In the genomic region with DNA sequence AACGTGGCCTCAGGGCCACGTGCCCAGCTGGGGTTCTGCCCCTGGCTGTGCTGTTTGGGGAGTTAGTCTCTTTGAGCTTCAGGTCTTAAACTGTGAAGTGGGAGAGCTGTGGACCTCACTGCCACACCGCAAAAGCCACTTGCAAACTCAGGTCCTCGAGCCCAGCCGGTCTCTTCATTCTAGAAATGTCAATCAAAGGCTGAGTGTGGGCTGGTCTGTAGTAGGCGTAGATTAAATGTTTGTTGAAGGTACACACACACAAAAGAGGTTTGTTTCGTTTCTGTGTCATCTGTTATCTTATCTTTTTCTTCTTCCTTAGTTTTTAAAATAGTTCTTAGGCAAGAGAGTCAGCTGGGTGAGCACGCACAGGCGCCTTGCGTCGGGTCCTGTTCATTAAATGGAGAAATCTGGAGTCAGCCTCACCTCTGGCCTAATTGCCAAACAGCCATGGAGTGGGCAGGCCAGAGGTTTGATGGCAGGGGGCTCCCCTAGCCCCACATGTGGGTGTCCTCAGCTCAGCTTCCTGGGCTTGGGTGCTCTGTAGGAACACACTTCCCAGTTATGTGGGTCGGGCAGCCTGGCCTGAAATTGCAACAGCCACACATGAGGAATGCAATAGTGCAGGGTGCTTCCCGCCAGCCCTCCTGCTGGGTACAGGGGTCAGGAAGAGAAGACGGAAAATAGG, we compare ENCODE assay signal across 21 cellular contexts. TPM values are rescaled to one million over a fixed set of nuclear protein-coding genes. Genes with fewer than 3 reads are reported as not detected.
DNase-seq lines count a peak whose midpoint lies in the region; ATAC-seq, FAIRE-seq and TF ChIP-seq lines count a peak whose summit lies in the region.
"Had no signal": no experiment of that assay in that cellular context is flagged by ENCODE, and none has a peak within 500 bp of the region (broad histone marks: within the 10 kb centered on the region; RNA-seq: fewer than 3 reads in every experiment).

No MANE protein-coding gene starts in this region.

- no peak for TF ChIP-seq RAD21 in GM12878 (IDR thresholded peaks at IDR 0.05; ENCODE audit: insufficient read depth, low read depth, low read length)

- peak; percentile 19 for DNase-seq in left ventricle myocardium superior
- no peak for DNase-seq in cardiac septum (ENCODE audit: low spot score)
- no peak for DNase-seq in GM12878 (ENCODE audit: low read depth, low spot score)
- DNase-seq in mesothelial cell of epicardium (ENCODE audit: low spot score in 2 of 2, unreplicated experiment in 2 of 2), result no peak
- DNase-seq in NCI-H1105 (lab: John Stamatoyannopoulos, UW), result no peak
- no peak for DNase-seq in NCI-H748 (lab: John Stamatoyannopoulos, UW; ENCODE audit: unreplicated experiment)
- no peak for DNase-seq in NCI-H82 (lab: John Stamatoyannopoulos, UW)
- DNase-seq: activated naive CD8-positive, alpha-beta T cell treated with anti-CD3 and anti-CD28 coated beads for 36 hours; activated T-cell treated with anti-CD3 and anti-CD28 coated beads, Interleukin-2, amount 50 U/mL, for 48 hours; dorsolateral prefrontal cortex; NCI-H1048; T-helper 1 cell had no signal

- H3K4me3 ChIP-seq in GM12878 (no peak overlapping the region), gastroesophageal sphincter (no peak overlapping the region)
- H3K4me3 ChIP-seq: breast epithelium, dorsolateral prefrontal cortex had no signal

- H3K4me3 Mint-ChIP-seq in mesothelial cell of epicardium, result no peak overlapping the region
- H3K4me3 Mint-ChIP-seq: activated CD8-positive, alpha-beta T cell treated with anti-CD3 and anti-CD28 coated beads for 36 hours; activated naive CD8-positive, alpha-beta T cell treated with anti-CD3 and anti-CD28 coated beads for 36 hours; neural crest cell had no signal

- peak overlapping the region; percentile 62 for H3K27ac Mint-ChIP-seq in mesothelial cell of epicardium
- H3K27ac Mint-ChIP-seq: activated CD8-positive, alpha-beta T cell treated with anti-CD3 and anti-CD28 coated beads for 36 hours; activated naive CD8-positive, alpha-beta T cell treated with anti-CD3 and anti-CD28 coated beads for 36 hours; IgD-negative memory B cell had no signal

- TF ChIP-seq CTCF in GM12878 (IDR thresholded peaks at IDR 0.05 in 2 of 3, conservative IDR thresholded peaks at IDR 0.05 in 1 of 3; ENCODE audit: control insufficient read depth in 2 of 3, extremely low read depth in 1 of 3, insufficient read depth in 1 of 3, low read depth in 3 of 3, low read length in 3 of 3) (no peak), mesothelial cell of epicardium (IDR thresholded peaks at IDR 0.05; ENCODE audit: unreplicated experiment) (no peak), gastroesophageal sphincter (IDR thresholded peaks at IDR 0.05) (no peak)

- H3K36me3 ChIP-seq in GM12878 (ENCODE audit: control insufficient read depth in 2 of 2, insufficient read depth in 2 of 2, low read length in 1 of 2) (no peaks in the 10 kb centered on the region), gastroesophageal sphincter (no peaks in the 10 kb centered on the region)
- H3K36me3 ChIP-seq: breast epithelium had no signal

- H3K4me1 ChIP-seq in GM12878 (ENCODE audit: control insufficient read depth, insufficient read depth, low read length) (no peaks in the 10 kb centered on the region), gastroesophageal sphincter (peaks cover 0 to 11% (median 0%) of the 10 kb centered on the region in 3 donors)
- H3K4me1 ChIP-seq: breast epithelium had no signal

- RAD21 ChIA-PET in GM12878 (lab: Charles Lee; ENCODE audit: unreplicated experiment), result no interaction called here

- H2AFZ ChIP-seq in GM12878 (ENCODE audit: control insufficient read depth, low read depth, low read length), result no peak overlapping the region

- intact Hi-C loops in left ventricle myocardium superior (cut with micrococcal nuclease), result no loop called here
- intact Hi-C loops in cardiac septum (cut with DNase I), result no loop called here
- intact Hi-C loops in GM12878 (cut with micrococcal nuclease; ENCODE audit: unreplicated experiment), result no loop called here

- H3K4me2 ChIP-seq in GM12878 (ENCODE audit: control insufficient read depth, insufficient read depth), result no peak overlapping the region

- peaks cover 12% of the 10 kb centered on the region for H3K9me3 Mint-ChIP-seq in mesothelial cell of epicardium
- H3K9me3 Mint-ChIP-seq: activated CD8-positive, alpha-beta T cell treated with anti-CD3 and anti-CD28 coated beads for 36 hours; activated naive CD8-positive, alpha-beta T cell treated with anti-CD3 and anti-CD28 coated beads for 36 hours had no signal

- SMC1A ChIA-PET in GM12878 (lab: Charles Lee; ENCODE audit: uncharacterized antibody, unreplicated experiment), result no interaction called here

- CTCF ChIA-PET in GM12878 (lab: Yijun Ruan, JAX), result no interaction called here

- no peaks in the 10 kb centered on the region for H3K79me2 ChIP-seq in GM12878 (ENCODE audit: control insufficient read depth, insufficient read depth, low read length)

- ATAC-seq in left ventricle myocardium superior (peak; percentile 6), GM12878 (no peak), gastroesophageal sphincter (no peak)
- ATAC-seq: stimulated activated naive CD8-positive, alpha-beta T cell treated with anti-CD3 and anti-CD28 coated beads, Interleukin-15, Interleukin-2, amounts not matched to agents 100 U/mL and 50 U/mL, for 24 hours had no signal

- H3K9ac ChIP-seq in GM12878 (ENCODE audit: control insufficient read depth, insufficient read depth, low read length), result no peak overlapping the region

- FAIRE-seq in GM12878 (lab: Jason Lieb, UNC), result no peak

- in situ Hi-C loops in GM12878 (cut with MboI), result no loop called here

- POLR2A ChIA-PET in GM12878 (lab: Charles Lee), result no interaction called here

- H3K4me1 Mint-ChIP-seq in mesothelial cell of epicardium, result peaks cover 15% of the 10 kb centered on the region
- H3K4me1 Mint-ChIP-seq: activated naive CD8-positive, alpha-beta T cell treated with anti-CD3 and anti-CD28 coated beads for 36 hours; IgD-negative memory B cell had no signal

- H3K27me3 Mint-ChIP-seq in mesothelial cell of epicardium (ENCODE audit: low read depth), result no peaks in the 10 kb centered on the region
- H3K27me3 Mint-ChIP-seq: activated CD8-positive, alpha-beta T cell treated with anti-CD3 and anti-CD28 coated beads for 36 hours; activated naive CD8-positive, alpha-beta T cell treated with anti-CD3 and anti-CD28 coated beads for 36 hours; IgD-negative memory B cell had no signal

- H3K9me3 ChIP-seq in GM12878 (replicated peaks; ENCODE audit: control insufficient read depth, insufficient read depth, low read length) (no peaks in the 10 kb centered on the region), gastroesophageal sphincter (no peaks in the 10 kb centered on the region)

- 21% methylated on average over 14 of the region's 14 CpGs for WGBS in GM12878 (ENCODE audit: insufficient coverage, insufficient replicate concordance, low lambda C conversion rate, missing lambda C conversion rate)
- WGBS in gastroesophageal sphincter (ENCODE audit: low coverage in 1 of 2), 2 donors, result 68 to 77% methylated on average over 7 to 8 of the region's 14 CpGs

- no peak for TF ChIP-seq EP300 in GM12878 (IDR thresholded peaks at IDR 0.05; ENCODE audit: borderline replicate concordance in 1 of 2, control insufficient read depth in 1 of 2, low read depth in 2 of 2, low read length in 2 of 2)
- TF ChIP-seq EP300 in gastroesophageal sphincter (IDR thresholded peaks at IDR 0.05), result no peak

- no peaks in the 10 kb centered on the region for H3K36me3 Mint-ChIP-seq in mesothelial cell of epicardium
- H3K36me3 Mint-ChIP-seq: activated naive CD8-positive, alpha-beta T cell treated with anti-CD3 and anti-CD28 coated beads for 36 hours; IgD-negative memory B cell had no signal

- H3K27me3 ChIP-seq in GM12878 (replicated peaks in 1 of 2; ENCODE audit: control insufficient read depth in 2 of 2, insufficient read depth in 2 of 2, low read length in 1 of 2), result no peaks in the 10 kb centered on the region; a peak in 1 of 4 replicates
- no peaks in the 10 kb centered on the region for H3K27me3 ChIP-seq in gastroesophageal sphincter
- H3K27me3 ChIP-seq: breast epithelium, dorsolateral prefrontal cortex had no signal

- no TSS peak for BruUV-seq in GM12878 (replicated peaks; lab: Mats Ljungman, UMichigan)

- no peak overlapping the region for H3K27ac ChIP-seq in GM12878 (ENCODE audit: control insufficient read depth, insufficient read depth)
- no peak overlapping the region for H3K27ac ChIP-seq in gastroesophageal sphincter
- H3K27ac ChIP-seq: breast epithelium, dorsolateral prefrontal cortex had no signal

- no peaks in the 10 kb centered on the region for H4K20me1 ChIP-seq in GM12878 (ENCODE audit: control insufficient read depth, insufficient read depth)

- no peak for TF ChIP-seq POLR2A in GM12878 (IDR thresholded peaks at IDR 0.05; ENCODE audit: low read depth, low read length)
- TF ChIP-seq POLR2A in gastroesophageal sphincter (IDR thresholded peaks at IDR 0.05), result no peak

TF ChIP-seq in GM12878, 131 proteins besides CTCF, POLR2A, EP300 and RAD21 (continues in another document):
- peak in 1 of 2 experiments; percentile 45; a peak in 1 of 4 replicates for TF ChIP-seq BHLHE40 (IDR thresholded peaks at IDR 0.05; ENCODE audit: borderline replicate concordance in 1 of 2, low read depth in 2 of 2, low read length in 1 of 2)
- TF ChIP-seq RAD51 (IDR thresholded peaks at IDR 0.05), result no peak

RNA-seq across cellular contexts. Expression of a gene that starts 0.8 kb away (rescaled TPM):
- total RNA-seq in left ventricle myocardium superior, result not detected
- not detected for total RNA-seq in cardiac septum
- not detected in 2 replicates for total RNA-seq in GM12878 (2013; cell fraction: nucleolus; rRNA removed)
- not detected in 2 replicates for total RNA-seq in GM12878 (2014; rRNA removed)
- total RNA-seq in GM12878 (2014; rRNA removed; fragmentation: Illumina TruSeq; extraction: Trizol), result not detected in 2 replicates
- total RNA-seq in GM12878 (2021), result not detected in 2 replicates
- polyA plus RNA-seq in GM12878 (2011; ENCODE audit: low read depth), result not detected
- polyA plus RNA-seq in GM12878 (2011; rRNA removed), result not detected in 2 replicates
- not detected in 2 replicates for polyA plus RNA-seq in GM12878 (2011; cell fraction: cytosol; rRNA removed)
- not detected in 2 replicates for polyA plus RNA-seq in GM12878 (2011; cell fraction: nucleus; rRNA removed)
- polyA plus RNA-seq in GM12878 (2012), result not detected in 2 replicates
- polyA plus RNA-seq in GM12878 (2014; fragmentation: Illumina TruSeq; extraction: Trizol), result not detected in 2 replicates
- polyA plus RNA-seq in GM12878 (2014; fragmentation: Nextera tagmentation; extraction: Ambion mirVana), result not detected
- not detected in 2 replicates for polyA plus RNA-seq in GM12878 (2014; rRNA removed)
- polyA plus RNA-seq in GM12878 (2016; fragmentation: Nextera tagmentation; extraction: Ambion mirVana), result not detected
- polyA minus RNA-seq in GM12878 (2011; rRNA and poly(A)+ RNA removed), result not detected in 2 replicates
- not detected in 2 replicates for polyA minus RNA-seq in GM12878 (2011; cell fraction: cytosol; rRNA and poly(A)+ RNA removed)
- not detected in 2 replicates for polyA minus RNA-seq in GM12878 (2011; cell fraction: nucleus; rRNA and poly(A)+ RNA removed)
- 0.07 TPM in 1 of 3 replicates, not detected in the others for total RNA-seq in mesothelial cell of epicardium
- total RNA-seq in gastroesophageal sphincter, result under 1 TPM in 1 of 4 donors, not detected in 3; 0.15 TPM
- total RNA-seq: activated CD8-positive, alpha-beta T cell treated with anti-CD3 and anti-CD28 coated beads for 36 hours; activated naive CD8-positive, alpha-beta T cell treated with anti-CD3 and anti-CD28 coated beads for 36 hours; dorsolateral prefrontal cortex; esophagus mucosa; neural crest cell; ureter had no signal
- polyA plus RNA-seq: AG04450, IgD-negative memory B cell had no signal
